Comparison of ENCODE assay signal across 2 cellular contexts in the genomic region with DNA sequence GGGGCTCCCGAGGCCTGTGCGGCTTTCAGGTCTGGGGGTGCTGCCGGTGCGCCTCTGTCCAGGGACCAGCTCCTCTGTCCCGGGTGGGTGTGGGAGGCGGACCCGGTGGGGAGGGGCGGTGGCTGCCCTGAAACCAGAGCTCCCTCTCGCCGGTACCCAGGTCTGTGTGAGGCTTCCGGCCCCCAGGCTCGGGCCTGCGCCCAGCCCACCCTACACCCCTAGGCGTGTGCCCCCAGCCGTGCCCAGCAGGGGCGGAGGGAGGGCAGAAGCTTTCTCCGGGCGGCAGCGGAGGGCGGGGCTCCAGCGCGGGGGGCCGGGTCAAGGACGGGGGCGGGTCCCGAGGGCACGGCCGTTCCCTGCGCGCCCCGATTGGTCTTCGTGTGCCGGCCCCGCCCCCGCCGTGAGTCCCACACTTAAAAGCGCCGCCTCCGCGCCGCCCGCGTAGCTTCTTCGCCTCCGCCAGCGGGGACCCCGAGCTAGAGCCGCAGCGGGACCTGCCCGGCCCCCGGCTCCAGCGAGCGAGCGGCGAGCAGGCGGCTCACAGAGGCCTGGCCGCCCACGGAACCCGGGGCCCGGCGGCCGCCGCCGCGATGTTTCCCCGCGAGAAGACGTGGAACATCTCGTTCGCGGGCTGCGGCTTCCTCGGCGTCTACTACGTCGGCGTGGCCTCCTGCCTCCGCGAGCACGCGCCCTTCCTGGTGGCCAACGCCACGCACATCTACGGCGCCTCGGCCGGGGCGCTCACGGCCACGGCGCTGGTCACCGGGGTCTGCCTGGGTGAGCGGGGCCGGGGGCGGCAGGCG.
TF ChIP-seq lines count a peak whose summit lies in the region.

No MANE protein-coding gene starts in this region.

TF ChIP-seq in A549, 52 proteins besides CTCF, POLR2A, EP300 and RAD21 (continued from another document and continues in another):
- TF ChIP-seq MYC (IDR thresholded peaks at IDR 0.05; ENCODE audit: borderline replicate concordance, low read length) (0 out of 2 replicates have a peak, but pooled peaks have one; percentile 36), BHLHE40 (IDR thresholded peaks at IDR 0.05; ENCODE audit: low read depth, low read length) (no peak), RFX5 (IDR thresholded peaks at IDR 0.05) (no peak), CHD4 (IDR thresholded peaks at IDR 0.05; ENCODE audit: borderline replicate concordance) (no peak), TFCP2L1 (CRISPR knock-in tag; IDR thresholded peaks at IDR 0.05) (no peak), ELK1 (IDR thresholded peaks at IDR 0.05; ENCODE audit: low read depth, low read length) (no peak), REST (IDR thresholded peaks at IDR 0.05) (peak; percentile 41; the same call in 1 of the 2 replicates), NR3C1 (IDR thresholded peaks at IDR 0.05) (no peak), CHD2 (IDR thresholded peaks at IDR 0.05; ENCODE audit: low read length, partially characterized antibody) (no peak), CBX2 (IDR thresholded peaks at IDR 0.05; ENCODE audit: borderline replicate concordance, low read depth) (no peak), HES2 (IDR thresholded peaks at IDR 0.05) (no peak), FOSB (CRISPR knock-in tag; IDR thresholded peaks at IDR 0.05) (no peak), KDM5A (IDR thresholded peaks at IDR 0.05) (no peak), KDM1A (IDR thresholded peaks at IDR 0.05; ENCODE audit: low read depth) (no peak), NPAS2 (CRISPR knock-in tag; IDR thresholded peaks at IDR 0.05; ENCODE audit: borderline replicate concordance) (no peak)
- TF ChIP-seq, protein P1, sequence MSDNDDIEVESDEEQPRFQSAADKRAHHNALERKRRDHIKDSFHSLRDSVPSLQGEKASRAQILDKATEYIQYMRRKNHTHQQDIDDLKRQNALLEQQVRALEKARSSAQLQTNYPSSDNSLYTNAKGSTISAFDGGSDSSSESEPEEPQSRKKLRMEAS (IDR thresholded peaks at IDR 0.05): peak; percentile 53
- TF ChIP-seq, protein P2, sequence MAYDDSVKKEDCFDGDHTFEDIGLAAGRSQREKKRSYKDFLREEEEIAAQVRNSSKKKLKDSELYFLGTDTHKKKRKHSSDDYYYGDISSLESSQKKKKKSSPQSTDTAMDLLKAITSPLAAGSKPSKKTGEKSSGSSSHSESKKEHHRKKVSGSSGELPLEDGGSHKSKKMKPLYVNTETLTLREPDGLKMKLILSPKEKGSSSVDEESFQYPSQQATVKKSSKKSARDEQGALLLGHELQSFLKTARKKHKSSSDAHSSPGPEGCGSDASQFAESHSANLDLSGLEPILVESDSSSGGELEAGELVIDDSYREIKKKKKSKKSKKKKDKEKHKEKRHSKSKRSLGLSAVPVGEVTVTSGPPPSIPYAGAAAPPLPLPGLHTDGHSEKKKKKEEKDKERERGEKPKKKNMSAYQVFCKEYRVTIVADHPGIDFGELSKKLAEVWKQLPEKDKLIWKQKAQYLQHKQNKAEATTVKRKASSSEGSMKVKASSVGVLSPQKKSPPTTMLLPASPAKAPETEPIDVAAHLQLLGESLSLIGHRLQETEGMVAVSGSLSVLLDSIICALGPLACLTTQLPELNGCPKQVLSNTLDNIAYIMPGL (CRISPR knock-in tag; IDR thresholded peaks at IDR 0.05; ENCODE audit: borderline replicate concordance): no peak
- TF ChIP-seq, protein P3, sequence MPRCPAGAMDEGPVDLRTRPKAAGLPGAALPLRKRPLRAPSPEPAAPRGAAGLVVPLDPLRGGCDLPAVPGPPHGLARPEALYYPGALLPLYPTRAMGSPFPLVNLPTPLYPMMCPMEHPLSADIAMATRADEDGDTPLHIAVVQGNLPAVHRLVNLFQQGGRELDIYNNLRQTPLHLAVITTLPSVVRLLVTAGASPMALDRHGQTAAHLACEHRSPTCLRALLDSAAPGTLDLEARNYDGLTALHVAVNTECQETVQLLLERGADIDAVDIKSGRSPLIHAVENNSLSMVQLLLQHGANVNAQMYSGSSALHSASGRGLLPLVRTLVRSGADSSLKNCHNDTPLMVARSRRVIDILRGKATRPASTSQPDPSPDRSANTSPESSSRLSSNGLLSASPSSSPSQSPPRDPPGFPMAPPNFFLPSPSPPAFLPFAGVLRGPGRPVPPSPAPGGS (IDR thresholded peaks at IDR 0.05): peak; percentile 79
- TF ChIP-seq, protein P4, sequence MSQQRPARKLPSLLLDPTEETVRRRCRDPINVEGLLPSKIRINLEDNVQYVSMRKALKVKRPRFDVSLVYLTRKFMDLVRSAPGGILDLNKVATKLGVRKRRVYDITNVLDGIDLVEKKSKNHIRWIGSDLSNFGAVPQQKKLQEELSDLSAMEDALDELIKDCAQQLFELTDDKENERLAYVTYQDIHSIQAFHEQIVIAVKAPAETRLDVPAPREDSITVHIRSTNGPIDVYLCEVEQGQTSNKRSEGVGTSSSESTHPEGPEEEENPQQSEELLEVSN (IDR thresholded peaks at IDR 0.05; ENCODE audit: borderline replicate concordance, low read depth): 0 out of 2 replicates have a peak, but pooled peaks have one; percentile 35

TF ChIP-seq in WTC11, 78 proteins besides CTCF, POLR2A, EP300 and RAD21 (continued from another document and continues in another):
- TF ChIP-seq, protein P5, sequence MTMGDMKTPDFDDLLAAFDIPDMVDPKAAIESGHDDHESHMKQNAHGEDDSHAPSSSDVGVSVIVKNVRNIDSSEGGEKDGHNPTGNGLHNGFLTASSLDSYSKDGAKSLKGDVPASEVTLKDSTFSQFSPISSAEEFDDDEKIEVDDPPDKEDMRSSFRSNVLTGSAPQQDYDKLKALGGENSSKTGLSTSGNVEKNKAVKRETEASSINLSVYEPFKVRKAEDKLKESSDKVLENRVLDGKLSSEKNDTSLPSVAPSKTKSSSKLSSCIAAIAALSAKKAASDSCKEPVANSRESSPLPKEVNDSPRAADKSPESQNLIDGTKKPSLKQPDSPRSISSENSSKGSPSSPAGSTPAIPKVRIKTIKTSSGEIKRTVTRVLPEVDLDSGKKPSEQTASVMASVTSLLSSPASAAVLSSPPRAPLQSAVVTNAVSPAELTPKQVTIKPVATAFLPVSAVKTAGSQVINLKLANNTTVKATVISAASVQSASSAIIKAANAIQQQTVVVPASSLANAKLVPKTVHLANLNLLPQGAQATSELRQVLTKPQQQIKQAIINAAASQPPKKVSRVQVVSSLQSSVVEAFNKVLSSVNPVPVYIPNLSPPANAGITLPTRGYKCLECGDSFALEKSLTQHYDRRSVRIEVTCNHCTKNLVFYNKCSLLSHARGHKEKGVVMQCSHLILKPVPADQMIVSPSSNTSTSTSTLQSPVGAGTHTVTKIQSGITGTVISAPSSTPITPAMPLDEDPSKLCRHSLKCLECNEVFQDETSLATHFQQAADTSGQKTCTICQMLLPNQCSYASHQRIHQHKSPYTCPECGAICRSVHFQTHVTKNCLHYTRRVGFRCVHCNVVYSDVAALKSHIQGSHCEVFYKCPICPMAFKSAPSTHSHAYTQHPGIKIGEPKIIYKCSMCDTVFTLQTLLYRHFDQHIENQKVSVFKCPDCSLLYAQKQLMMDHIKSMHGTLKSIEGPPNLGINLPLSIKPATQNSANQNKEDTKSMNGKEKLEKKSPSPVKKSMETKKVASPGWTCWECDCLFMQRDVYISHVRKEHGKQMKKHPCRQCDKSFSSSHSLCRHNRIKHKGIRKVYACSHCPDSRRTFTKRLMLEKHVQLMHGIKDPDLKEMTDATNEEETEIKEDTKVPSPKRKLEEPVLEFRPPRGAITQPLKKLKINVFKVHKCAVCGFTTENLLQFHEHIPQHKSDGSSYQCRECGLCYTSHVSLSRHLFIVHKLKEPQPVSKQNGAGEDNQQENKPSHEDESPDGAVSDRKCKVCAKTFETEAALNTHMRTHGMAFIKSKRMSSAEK (CRISPR knock-in tag; IDR thresholded peaks at IDR 0.05; ENCODE audit: borderline replicate concordance): no peak
- TF ChIP-seq SOX15 (CRISPR knock-in tag; IDR thresholded peaks at IDR 0.05) (no peak), ZNF138 (CRISPR knock-in tag; conservative IDR thresholded peaks at IDR 0.05) (no peak), ZNF317 (CRISPR knock-in tag; IDR thresholded peaks at IDR 0.05; ENCODE audit: borderline replicate concordance, low read depth) (0 out of 2 replicates have a peak, but pooled peaks have one; percentile 53), ZNF416 (CRISPR knock-in tag; IDR thresholded peaks at IDR 0.05) (0 out of 2 replicates have a peak, but pooled peaks have one; percentile 17), SMAD4 (CRISPR knock-in tag; IDR thresholded peaks at IDR 0.05) (no peak), KAT7 (CRISPR knock-in tag; IDR thresholded peaks at IDR 0.05; ENCODE audit: borderline replicate concordance) (no peak), FOXP1 (CRISPR knock-in tag; IDR thresholded peaks at IDR 0.05; ENCODE audit: borderline replicate concordance) (peak; percentile 11; the same call in 1 of the 2 replicates), ZNF423 (CRISPR knock-in tag; IDR thresholded peaks at IDR 0.05) (peak; percentile 81; the same call in 1 of the 2 replicates), SP1 (CRISPR knock-in tag; conservative IDR thresholded peaks at IDR 0.05) (peak; percentile 87; the same call in 1 of the 2 replicates), FOXK1 (CRISPR knock-in tag; IDR thresholded peaks at IDR 0.05) (peak; percentile 37; the same call in 1 of the 2 replicates), TEAD1 (CRISPR knock-in tag; IDR thresholded peaks at IDR 0.05) (0 out of 2 replicates have a peak, but pooled peaks have one; percentile 24), CREM (CRISPR knock-in tag; IDR thresholded peaks at IDR 0.05) (0 out of 2 replicates have a peak, but pooled peaks have one; percentile 45)
- TF ChIP-seq, protein P6, sequence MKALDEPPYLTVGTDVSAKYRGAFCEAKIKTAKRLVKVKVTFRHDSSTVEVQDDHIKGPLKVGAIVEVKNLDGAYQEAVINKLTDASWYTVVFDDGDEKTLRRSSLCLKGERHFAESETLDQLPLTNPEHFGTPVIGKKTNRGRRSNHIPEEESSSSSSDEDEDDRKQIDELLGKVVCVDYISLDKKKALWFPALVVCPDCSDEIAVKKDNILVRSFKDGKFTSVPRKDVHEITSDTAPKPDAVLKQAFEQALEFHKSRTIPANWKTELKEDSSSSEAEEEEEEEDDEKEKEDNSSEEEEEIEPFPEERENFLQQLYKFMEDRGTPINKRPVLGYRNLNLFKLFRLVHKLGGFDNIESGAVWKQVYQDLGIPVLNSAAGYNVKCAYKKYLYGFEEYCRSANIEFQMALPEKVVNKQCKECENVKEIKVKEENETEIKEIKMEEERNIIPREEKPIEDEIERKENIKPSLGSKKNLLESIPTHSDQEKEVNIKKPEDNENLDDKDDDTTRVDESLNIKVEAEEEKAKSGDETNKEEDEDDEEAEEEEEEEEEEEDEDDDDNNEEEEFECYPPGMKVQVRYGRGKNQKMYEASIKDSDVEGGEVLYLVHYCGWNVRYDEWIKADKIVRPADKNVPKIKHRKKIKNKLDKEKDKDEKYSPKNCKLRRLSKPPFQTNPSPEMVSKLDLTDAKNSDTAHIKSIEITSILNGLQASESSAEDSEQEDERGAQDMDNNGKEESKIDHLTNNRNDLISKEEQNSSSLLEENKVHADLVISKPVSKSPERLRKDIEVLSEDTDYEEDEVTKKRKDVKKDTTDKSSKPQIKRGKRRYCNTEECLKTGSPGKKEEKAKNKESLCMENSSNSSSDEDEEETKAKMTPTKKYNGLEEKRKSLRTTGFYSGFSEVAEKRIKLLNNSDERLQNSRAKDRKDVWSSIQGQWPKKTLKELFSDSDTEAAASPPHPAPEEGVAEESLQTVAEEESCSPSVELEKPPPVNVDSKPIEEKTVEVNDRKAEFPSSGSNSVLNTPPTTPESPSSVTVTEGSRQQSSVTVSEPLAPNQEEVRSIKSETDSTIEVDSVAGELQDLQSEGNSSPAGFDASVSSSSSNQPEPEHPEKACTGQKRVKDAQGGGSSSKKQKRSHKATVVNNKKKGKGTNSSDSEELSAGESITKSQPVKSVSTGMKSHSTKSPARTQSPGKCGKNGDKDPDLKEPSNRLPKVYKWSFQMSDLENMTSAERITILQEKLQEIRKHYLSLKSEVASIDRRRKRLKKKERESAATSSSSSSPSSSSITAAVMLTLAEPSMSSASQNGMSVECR (CRISPR knock-in tag; IDR thresholded peaks at IDR 0.05; ENCODE audit: borderline replicate concordance): 0 out of 2 replicates have a peak, but pooled peaks have one; percentile 23
- TF ChIP-seq, protein P7, sequence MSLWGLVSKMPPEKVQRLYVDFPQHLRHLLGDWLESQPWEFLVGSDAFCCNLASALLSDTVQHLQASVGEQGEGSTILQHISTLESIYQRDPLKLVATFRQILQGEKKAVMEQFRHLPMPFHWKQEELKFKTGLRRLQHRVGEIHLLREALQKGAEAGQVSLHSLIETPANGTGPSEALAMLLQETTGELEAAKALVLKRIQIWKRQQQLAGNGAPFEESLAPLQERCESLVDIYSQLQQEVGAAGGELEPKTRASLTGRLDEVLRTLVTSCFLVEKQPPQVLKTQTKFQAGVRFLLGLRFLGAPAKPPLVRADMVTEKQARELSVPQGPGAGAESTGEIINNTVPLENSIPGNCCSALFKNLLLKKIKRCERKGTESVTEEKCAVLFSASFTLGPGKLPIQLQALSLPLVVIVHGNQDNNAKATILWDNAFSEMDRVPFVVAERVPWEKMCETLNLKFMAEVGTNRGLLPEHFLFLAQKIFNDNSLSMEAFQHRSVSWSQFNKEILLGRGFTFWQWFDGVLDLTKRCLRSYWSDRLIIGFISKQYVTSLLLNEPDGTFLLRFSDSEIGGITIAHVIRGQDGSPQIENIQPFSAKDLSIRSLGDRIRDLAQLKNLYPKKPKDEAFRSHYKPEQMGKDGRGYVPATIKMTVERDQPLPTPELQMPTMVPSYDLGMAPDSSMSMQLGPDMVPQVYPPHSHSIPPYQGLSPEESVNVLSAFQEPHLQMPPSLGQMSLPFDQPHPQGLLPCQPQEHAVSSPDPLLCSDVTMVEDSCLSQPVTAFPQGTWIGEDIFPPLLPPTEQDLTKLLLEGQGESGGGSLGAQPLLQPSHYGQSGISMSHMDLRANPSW (CRISPR knock-in tag; conservative IDR thresholded peaks at IDR 0.05; ENCODE audit: low read depth): no peak
- TF ChIP-seq, protein P8, sequence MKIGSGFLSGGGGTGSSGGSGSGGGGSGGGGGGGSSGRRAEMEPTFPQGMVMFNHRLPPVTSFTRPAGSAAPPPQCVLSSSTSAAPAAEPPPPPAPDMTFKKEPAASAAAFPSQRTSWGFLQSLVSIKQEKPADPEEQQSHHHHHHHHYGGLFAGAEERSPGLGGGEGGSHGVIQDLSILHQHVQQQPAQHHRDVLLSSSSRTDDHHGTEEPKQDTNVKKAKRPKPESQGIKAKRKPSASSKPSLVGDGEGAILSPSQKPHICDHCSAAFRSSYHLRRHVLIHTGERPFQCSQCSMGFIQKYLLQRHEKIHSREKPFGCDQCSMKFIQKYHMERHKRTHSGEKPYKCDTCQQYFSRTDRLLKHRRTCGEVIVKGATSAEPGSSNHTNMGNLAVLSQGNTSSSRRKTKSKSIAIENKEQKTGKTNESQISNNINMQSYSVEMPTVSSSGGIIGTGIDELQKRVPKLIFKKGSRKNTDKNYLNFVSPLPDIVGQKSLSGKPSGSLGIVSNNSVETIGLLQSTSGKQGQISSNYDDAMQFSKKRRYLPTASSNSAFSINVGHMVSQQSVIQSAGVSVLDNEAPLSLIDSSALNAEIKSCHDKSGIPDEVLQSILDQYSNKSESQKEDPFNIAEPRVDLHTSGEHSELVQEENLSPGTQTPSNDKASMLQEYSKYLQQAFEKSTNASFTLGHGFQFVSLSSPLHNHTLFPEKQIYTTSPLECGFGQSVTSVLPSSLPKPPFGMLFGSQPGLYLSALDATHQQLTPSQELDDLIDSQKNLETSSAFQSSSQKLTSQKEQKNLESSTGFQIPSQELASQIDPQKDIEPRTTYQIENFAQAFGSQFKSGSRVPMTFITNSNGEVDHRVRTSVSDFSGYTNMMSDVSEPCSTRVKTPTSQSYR (CRISPR knock-in tag; IDR thresholded peaks at IDR 0.05): no peak
